Comparison of ENCODE assay signal across 18 cellular contexts in genomic region chr2:236503100-236503499, GRCh38.
DNase-seq lines count a peak whose midpoint lies in the region; ATAC-seq, FAIRE-seq and TF ChIP-seq lines count a peak whose summit lies in the region.
"Had no signal": no experiment of that assay in that cellular context is flagged by ENCODE, and none has a peak within 500 bp of the region (broad histone marks: within the 10 kb centered on the region; RNA-seq: fewer than 3 reads in every experiment).

No MANE protein-coding gene starts in this region.

- no peaks in the 10 kb centered on the region for H3K36me3 Mint-ChIP-seq in activated T-helper 17 cell treated with anti-CD3 and anti-CD28 coated beads, Interleukin-2, amount 50 U/mL, for 72 hours (ENCODE audit: low read depth)
- H3K36me3 Mint-ChIP-seq: activated naive CD4-positive, alpha-beta T cell treated with anti-CD3 and anti-CD28 coated beads, Interleukin-2, amount 10 ng/mL, durations not matched to agents 7 days and 5 days; CD8-positive, alpha-beta T cell had no signal

- H3K9me3 Mint-ChIP-seq in activated T-helper 17 cell treated with anti-CD3 and anti-CD28 coated beads, Interleukin-2, amount 50 U/mL, for 72 hours = no peaks in the 10 kb centered on the region
- H3K9me3 Mint-ChIP-seq: activated CD4-positive, alpha-beta memory T cell treated with anti-CD3 and anti-CD28 coated beads, Interleukin-2, amount 10 ng/mL, durations not matched to agents 7 days and 5 days; CD8-positive, alpha-beta T cell had no signal

- H3K9me2 ChIP-seq in GM23248 (ENCODE audit: insufficient read depth) = no peaks in the 10 kb centered on the region

- H3K27ac ChIP-seq in GM23248 (no peak overlapping the region), keratinocyte (ENCODE audit: control insufficient read depth, insufficient read depth, low read length) (no peak overlapping the region)
- H3K27ac ChIP-seq: heart left ventricle, parathyroid adenoma had no signal

- H3K4me2 ChIP-seq in GM23248 (ENCODE audit: unreplicated experiment) (no peak overlapping the region), keratinocyte (ENCODE audit: control insufficient read depth, extremely low read depth, insufficient read depth, low read depth, low read length) (no peak overlapping the region)

- TF ChIP-seq CTCF in bronchial epithelial cell (IDR thresholded peaks at IDR 0.05; ENCODE audit: insufficient read depth, low read length, severe bottlenecking) (peak; percentile 16), keratinocyte (optimal IDR thresholded peaks at IDR 0.05 in 1 of 3, IDR thresholded peaks at IDR 0.05 in 1 of 3, conservative IDR thresholded peaks at IDR 0.05 in 1 of 3; ENCODE audit: extremely low read depth in 1 of 3, insufficient read depth in 2 of 3, low read length in 3 of 3) (peak; percentile 16 to 22 (median 21))

- in situ Hi-C loops in GM23248 (cut with MboI) = loop anchor here (25.0 kb wide), 1 partner anchor 534 kb away; no protein-coding TSS in a partner anchor

- H3K36me3 ChIP-seq in GM23248 (ENCODE audit: low read depth) = no peaks in the 10 kb centered on the region
- no peaks in the 10 kb centered on the region for H3K36me3 ChIP-seq in bronchial epithelial cell (ENCODE audit: control insufficient read depth, insufficient read depth, low read length)
- H3K36me3 ChIP-seq in keratinocyte (ENCODE audit: control insufficient read depth in 2 of 2, extremely low read depth in 1 of 2, insufficient read depth in 2 of 2, low read length in 2 of 2) = no peaks in the 10 kb centered on the region
- H3K36me3 ChIP-seq: heart left ventricle had no signal

- H3K79me2 ChIP-seq in GM23248 (ENCODE audit: insufficient read depth) = no peaks in the 10 kb centered on the region
- no peaks in the 10 kb centered on the region for H3K79me2 ChIP-seq in keratinocyte (ENCODE audit: control insufficient read depth, insufficient read depth, low read length)
- H3K79me2 ChIP-seq: parathyroid adenoma had no signal

- no peak overlapping the region for H3K27ac Mint-ChIP-seq in activated T-helper 17 cell treated with anti-CD3 and anti-CD28 coated beads, Interleukin-2, amount 50 U/mL, for 72 hours
- H3K27ac Mint-ChIP-seq: activated CD4-positive, alpha-beta memory T cell treated with anti-CD3 and anti-CD28 coated beads, Interleukin-2, amount 10 ng/mL, durations not matched to agents 7 days and 5 days; activated naive CD4-positive, alpha-beta T cell treated with anti-CD3 and anti-CD28 coated beads, Interleukin-2, amount 10 ng/mL, durations not matched to agents 7 days and 5 days; CD8-positive, alpha-beta T cell; T-helper 1 cell treated with Interleukin-12 subunit alpha and Interleukin-12 subunit beta and Interleukin-4 antibody, amounts not matched to agents 30 μg/mL and 1 μg/mL, for 36 hours had no signal

- ATAC-seq in activated T-helper 17 cell treated with anti-CD3 and anti-CD28 coated beads, Interleukin-2, amount 50 U/mL, for 72 hours (replicated peaks) = no peak
- no peak for ATAC-seq in HG02885 (IDR thresholded peaks at IDR 0.05; ENCODE audit: poor library complexity, unreplicated experiment)
- ATAC-seq: CD8-positive, alpha-beta T cell; stimulated activated naive CD8-positive, alpha-beta T cell treated with anti-CD3 and anti-CD28 coated beads, Interleukin-15, amount 100 ng/mL, for 72 hours had no signal

- FAIRE-seq in bronchial epithelial cell (lab: Jason Lieb, UNC) (no peak), keratinocyte (lab: Jason Lieb, UNC) (no peak)

- dilution Hi-C loops in keratinocyte (cut with MboI; ENCODE audit: extremely low pct_ligation_motif_present, low sequenced_read_pairs) = no loop called here

- H3K9me3 ChIP-seq in GM23248 (ENCODE audit: low read depth) = no peaks in the 10 kb centered on the region
- H3K9me3 ChIP-seq in keratinocyte (ENCODE audit: control insufficient read depth, low read depth, low read length) = no peaks in the 10 kb centered on the region
- H3K9me3 ChIP-seq: heart left ventricle had no signal

- H3K4me3 ChIP-seq in GM23248 (no peak overlapping the region), bronchial epithelial cell (ENCODE audit: low read depth, low read length) (no peak overlapping the region), keratinocyte (ENCODE audit: control insufficient read depth in 2 of 3, extremely low read depth in 1 of 3, insufficient read depth in 2 of 3, low read depth in 1 of 3, low read length in 3 of 3) (no peak overlapping the region)
- H3K4me3 ChIP-seq: heart left ventricle, lung had no signal

- no peaks in the 10 kb centered on the region for H3F3A ChIP-seq in GM23248 (ENCODE audit: insufficient read depth)

- peaks cover 44% of the 10 kb centered on the region for H3K27me3 Mint-ChIP-seq in activated T-helper 17 cell treated with anti-CD3 and anti-CD28 coated beads, Interleukin-2, amount 50 U/mL, for 72 hours

- H3K9ac ChIP-seq in GM23248 = no peak overlapping the region
- H3K9ac ChIP-seq in keratinocyte (ENCODE audit: control insufficient read depth, extremely low read depth, insufficient read depth, low read length) = no peak overlapping the region
- H3K9ac ChIP-seq: parathyroid adenoma had no signal

- H2AFZ ChIP-seq in GM23248 (no peak overlapping the region), keratinocyte (ENCODE audit: control insufficient read depth, low read length) (no peak overlapping the region)
- H2AFZ ChIP-seq: parathyroid adenoma had no signal

- no peak overlapping the region for H3K4me3 Mint-ChIP-seq in activated T-helper 17 cell treated with anti-CD3 and anti-CD28 coated beads, Interleukin-2, amount 50 U/mL, for 72 hours
- H3K4me3 Mint-ChIP-seq: activated CD4-positive, alpha-beta memory T cell treated with anti-CD3 and anti-CD28 coated beads, Interleukin-2, amount 10 ng/mL, durations not matched to agents 7 days and 5 days; activated naive CD4-positive, alpha-beta T cell treated with anti-CD3 and anti-CD28 coated beads, Interleukin-2, amount 10 ng/mL, durations not matched to agents 7 days and 5 days; CD8-positive, alpha-beta T cell; stimulated activated naive CD8-positive, alpha-beta T cell treated with anti-CD3 and anti-CD28 coated beads, Interleukin-15, amount 100 ng/mL, for 72 hours; T-helper 1 cell treated with Interleukin-12 subunit alpha and Interleukin-12 subunit beta and Interleukin-4 antibody, amounts not matched to agents 30 μg/mL and 1 μg/mL, for 36 hours had no signal

- peaks cover 5% of the 10 kb centered on the region for H3K4me1 Mint-ChIP-seq in activated T-helper 17 cell treated with anti-CD3 and anti-CD28 coated beads, Interleukin-2, amount 50 U/mL, for 72 hours

- no peaks in the 10 kb centered on the region for H3K9me1 ChIP-seq in keratinocyte (ENCODE audit: control insufficient read depth, extremely low read depth, insufficient read depth, low read length)

- DNase-seq in AG20443 (ENCODE audit: low spot score) (peak; percentile 25), GM23248 (peak; percentile 17), bronchial epithelial cell (ENCODE audit: low read depth) (no peak), keratinocyte (ENCODE audit: low read depth, low spot score) (no peak), NCI-H2029 treated with DMSO at 0.1 percent for 48 hours (lab: John Stamatoyannopoulos, UW) (no peak), middle frontal gyrus (ENCODE audit: extremely low spot score, low spot score) (no peak)
- DNase-seq: activated CD4-positive, alpha-beta memory T cell treated with anti-CD3 and anti-CD28 coated beads, Interleukin-2, amount 10 ng/mL, durations not matched to agents 7 days and 5 days; activated naive CD4-positive, alpha-beta T cell treated with anti-CD3 and anti-CD28 coated beads, Interleukin-2, amount 10 ng/mL, durations not matched to agents 7 days and 5 days; CD8-positive, alpha-beta T cell; heart left ventricle; NCI-H187 treated with DMSO at 0.1 percent for 48 hours; stimulated activated CD4-positive, alpha-beta T cell treated with anti-CD3 and anti-CD28 coated beads, Interleukin-2, amount 100 ng/mL, for 48 hours; stimulated activated naive CD8-positive, alpha-beta T cell treated with anti-CD3 and anti-CD28 coated beads, Interleukin-15, amount 100 ng/mL, for 72 hours had no signal

- peaks cover 4% of the 10 kb centered on the region; the same call in 1 of the 2 replicates for H3K4me1 ChIP-seq in GM23248 (ENCODE audit: insufficient read depth)
- no peaks in the 10 kb centered on the region for H3K4me1 ChIP-seq in keratinocyte (ENCODE audit: control insufficient read depth, extremely low read depth, insufficient read depth, low read length)
- H3K4me1 ChIP-seq: parathyroid adenoma had no signal

- H3K27me3 ChIP-seq in GM23248 (replicated peaks; ENCODE audit: insufficient read depth) (peaks cover 25% of the 10 kb centered on the region), bronchial epithelial cell (ENCODE audit: control insufficient read depth, insufficient read depth, low read length) (no peaks in the 10 kb centered on the region), keratinocyte (ENCODE audit: control insufficient read depth, extremely low read depth, insufficient read depth, low read length) (no peaks in the 10 kb centered on the region)

- WGBS in GM23248 (ENCODE audit: low coverage in 1 of 2, low lambda C conversion rate in 2 of 2, missing lambda C conversion rate in 2 of 2), 2 experiments = 66% methylated on average over 6 of the region's 6 CpGs

- H4K20me1 ChIP-seq in GM23248 (ENCODE audit: insufficient read depth) = no peaks in the 10 kb centered on the region
- no peaks in the 10 kb centered on the region for H4K20me1 ChIP-seq in keratinocyte (ENCODE audit: control insufficient read depth, extremely low read depth, insufficient read depth, low read length)

Comparison
In these comparisons a context has a peak if more than half of its experiments do, and no peak if none do; other contexts are left out.
1. DNase-seq: peak in AG20443 (single experiment) and GM23248 (single experiment); none in bronchial epithelial cell (single experiment), keratinocyte (single experiment), NCI-H2029 treated with DMSO at 0.1 percent for 48 hours (single experiment) and middle frontal gyrus (single experiment).